ENCODE assay signal across 8 cellular contexts in the genomic region with DNA sequence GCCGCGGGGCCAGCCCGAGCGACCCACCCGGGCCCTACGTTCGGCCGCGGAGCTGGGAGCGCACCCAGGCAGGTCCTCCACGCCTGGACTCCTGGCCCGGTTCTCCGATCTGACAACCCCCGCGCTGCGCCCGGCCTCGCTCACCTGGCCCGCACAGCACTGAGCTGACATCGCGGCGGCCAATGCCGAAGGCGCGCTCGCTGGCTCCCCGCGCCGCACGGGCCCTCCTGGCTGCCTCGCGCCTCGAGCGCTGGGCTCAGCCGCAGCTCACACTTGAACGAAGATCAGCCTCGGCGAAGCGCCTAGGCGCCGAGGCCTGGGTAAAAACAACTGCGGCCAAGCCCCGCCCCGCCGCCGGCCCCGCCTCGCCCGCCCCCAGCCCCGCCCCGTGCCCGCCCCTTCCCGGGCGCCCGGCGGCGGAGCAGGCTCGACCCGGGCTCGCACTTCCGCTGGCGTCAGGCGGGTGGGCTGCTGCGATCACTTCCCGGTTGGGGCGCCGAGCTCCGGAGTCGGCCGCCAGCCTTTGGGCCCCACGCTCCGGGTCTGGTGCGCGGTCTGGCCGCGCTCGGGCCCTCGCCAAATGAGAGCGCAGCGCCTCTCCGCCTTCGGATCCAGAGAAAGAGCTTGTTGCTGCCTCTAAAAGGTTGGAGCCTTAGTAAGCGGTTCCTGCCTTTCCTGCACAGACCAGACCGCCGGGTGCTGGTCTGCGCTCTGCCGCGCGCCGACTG. TPM values are rescaled to one million over a fixed set of nuclear protein-coding genes. Genes with fewer than 3 reads are reported as not detected.
DNase-seq lines count a peak whose midpoint lies in the region; ATAC-seq and TF ChIP-seq lines count a peak whose summit lies in the region.

Gene SERINC5 (minus strand): TSS at position 297 of the 728 bp plus-strand sequence. CDS start 126 bp downstream, at position 171.

- no peaks in the 10 kb centered on the region for H3K27me3 ChIP-seq in body of pancreas
- H3K27me3 ChIP-seq in iPS-18a (ENCODE audit: control insufficient read depth, insufficient read depth, low read length) = peaks cover 10% of the 10 kb centered on the region
- no peaks in the 10 kb centered on the region for H3K27me3 ChIP-seq in skeletal muscle satellite cell (ENCODE audit: control insufficient read depth, insufficient read depth, low read length)

- no peak for TF ChIP-seq CTCF in body of pancreas (IDR thresholded peaks at IDR 0.05)

- peak within 1 kb of the TSS; percentile 77 to 98 (median 92) for H3K27ac ChIP-seq in body of pancreas
- peak within 1 kb of the TSS; percentile 90 for H3K27ac ChIP-seq in iPS-18a (ENCODE audit: low read length)

- intact Hi-C loops in body of pancreas (cut with DNase I) = no loop called here

- no peaks in the 10 kb centered on the region for H3K36me3 ChIP-seq in body of pancreas (replicated peaks in 1 of 2; ENCODE audit: insufficient read depth in 1 of 2, low read depth in 2 of 2)
- H3K36me3 ChIP-seq in iPS-18a (ENCODE audit: control insufficient read depth, low read depth, low read length) = no peaks in the 10 kb centered on the region
- no peaks in the 10 kb centered on the region for H3K36me3 ChIP-seq in skeletal muscle satellite cell (ENCODE audit: insufficient read depth, low read length)

- peak; percentile 45 for DNase-seq in GOT3 (lab: John Stamatoyannopoulos, UW)
- peak; percentile 88 for DNase-seq in LoVo (ENCODE audit: low spot score)
- peak; percentile 86 for DNase-seq in UCSD-AML1 (lab: John Stamatoyannopoulos, UW; ENCODE audit: unreplicated experiment)
- peak; percentile 82 to 88 (median 86) for DNase-seq in body of pancreas
- no peak for DNase-seq in NCI-H187 (lab: John Stamatoyannopoulos, UW)

- WGBS in body of pancreas, 2 donors = 0% methylated on average over 7 to 89 of the region's 90 CpGs

- peak within 1 kb of the TSS; percentile 95 for H3K9ac ChIP-seq in iPS-18a (ENCODE audit: low read length)
- H3K9ac ChIP-seq in skeletal muscle satellite cell (ENCODE audit: low read depth, low read length) = peak within 1 kb of the TSS; percentile 89

- H3K9me3 ChIP-seq in body of pancreas = no peaks in the 10 kb centered on the region
- H3K9me3 ChIP-seq in iPS-18a (ENCODE audit: control insufficient read depth, low read depth, low read length) = no peaks in the 10 kb centered on the region
- no peaks in the 10 kb centered on the region for H3K9me3 ChIP-seq in skeletal muscle satellite cell (replicated peaks; ENCODE audit: low read length)

- peak within 1 kb of the TSS; percentile 95 for H3K4me2 ChIP-seq in skeletal muscle satellite cell (ENCODE audit: low read length)

- ATAC-seq in body of pancreas = peak; percentile 89

- H3K4me1 ChIP-seq in body of pancreas (peaks cover 35% of the 10 kb centered on the region), iPS-18a (ENCODE audit: control insufficient read depth, low read depth, low read length) (peaks cover 37% of the 10 kb centered on the region), skeletal muscle satellite cell (ENCODE audit: control insufficient read depth, insufficient read depth, low read length) (peaks cover 13% of the 10 kb centered on the region)

- peak within 1 kb of the TSS; percentile 78 for H3K4me3 ChIP-seq in GM08714 (ENCODE audit: low read length)
- peak within 1 kb of the TSS; percentile 60 to 78 for H3K4me3 ChIP-seq in body of pancreas
- peak within 1 kb of the TSS; percentile 92 for H3K4me3 ChIP-seq in iPS-18a (ENCODE audit: low read length)
- peak within 1 kb of the TSS; percentile 82 for H3K4me3 ChIP-seq in skeletal muscle satellite cell (ENCODE audit: low read length)

- peak; percentile 79 to 98 (median 95) for TF ChIP-seq POLR2A in body of pancreas (IDR thresholded peaks at IDR 0.05)

RNA-seq across cellular contexts. Expression of gene SERINC5, which starts in this region (rescaled TPM):
- total RNA-seq in body of pancreas = 10 to 100 TPM; 23.3 to 26.7 TPM
- 10.9 and 11.6 TPM in 2 replicates for total RNA-seq in skeletal muscle satellite cell (2012; rRNA removed)

Comparison
In these comparisons a context has a peak if more than half of its experiments do, and no peak if none do; other contexts are left out.
1. DNase-seq: peak in GOT3 (single experiment), LoVo (single experiment), UCSD-AML1 (single experiment) and body of pancreas (4 of 4); none in NCI-H187 (0 of 2).
2. Peak in every context shown above with its lines, with median percentiles within 50 percentile points of each other: H3K4me3 ChIP-seq.